15 cellular contexts compared by ENCODE assay signal in genomic region chr1:7366286-7366954, GRCh38.
DNase-seq lines count a peak whose midpoint lies in the region; ATAC-seq and TF ChIP-seq lines count a peak whose summit lies in the region.
"Had no signal": no experiment of that assay in that cellular context is flagged by ENCODE, and none has a peak within 500 bp of the region (broad histone marks: within the 10 kb centered on the region; RNA-seq: fewer than 3 reads in every experiment).

No MANE protein-coding gene starts in this region.

- DNase-seq in NCI-H1092 (lab: John Stamatoyannopoulos, UW) = peak; percentile 76
- peak; percentile 79 for DNase-seq in NCI-H345 treated with DMSO at 0.1 percent for 48 hours (lab: John Stamatoyannopoulos, UW; ENCODE audit: unreplicated experiment)
- DNase-seq in endodermal cell = no peak
- DNase-seq in psoas muscle = no peak
- no peak for DNase-seq in GM10248 (ENCODE audit: extremely low spot score)
- DNase-seq in NOMO-1 treated with DMSO at 0.1 percent for 48 hours (lab: John Stamatoyannopoulos, UW; ENCODE audit: unreplicated experiment) = no peak
- DNase-seq: activated naive CD8-positive, alpha-beta T cell treated with anti-CD3 and anti-CD28 coated beads, Interleukin-2, amount 10 ng/mL, durations not matched to agents 7 days and 5 days; activated T-cell treated with anti-CD3 and anti-CD28 coated beads, Interleukin-2, amount 50 U/mL, for 48 hours; AML-193; NCI-H2171; nucleus accumbens; stimulated activated CD4-positive, alpha-beta T cell treated with anti-CD3 and anti-CD28 coated beads, Interleukin-4, amount 100 ng/mL, for 24 hours; testis had no signal

- H3K4me1 ChIP-seq in endodermal cell (ENCODE audit: control insufficient read depth, insufficient read depth, low read length) (no peaks in the 10 kb centered on the region), psoas muscle (peaks cover 9% of the 10 kb centered on the region)
- H3K4me1 ChIP-seq: testis had no signal

- no peaks in the 10 kb centered on the region for H3K27me3 Mint-ChIP-seq in endodermal cell (ENCODE audit: insufficient read depth)
- H3K27me3 Mint-ChIP-seq in stimulated activated memory B cell treated with anti-CD40 and anti-IgM and Interleukin-4, amounts not matched to agents 10 μg/mL and 1 μg/mL and 100 μg/mL, for 72 hours = no peaks in the 10 kb centered on the region
- H3K27me3 Mint-ChIP-seq: activated naive CD8-positive, alpha-beta T cell treated with anti-CD3 and anti-CD28 coated beads, Interleukin-2, amount 10 ng/mL, durations not matched to agents 7 days and 5 days had no signal

- peak in 3 of 4 donors; percentile 27 to 69 (median 54) for ATAC-seq in psoas muscle
- no peak for ATAC-seq in stimulated activated memory B cell treated with anti-CD40 and anti-IgM and Interleukin-4, amounts not matched to agents 10 μg/mL and 1 μg/mL and 100 μg/mL, for 72 hours
- ATAC-seq: SK-N-SH treated with all-trans-retinoic acid at 6 μM for 48 hours had no signal

- WGBS in endodermal cell (ENCODE audit: insufficient coverage in 1 of 2, insufficient read length in 1 of 2), 2 experiments = 79 to 91% methylated on average over 11 of the region's 11 CpGs
- WGBS in psoas muscle, 3 donors = 45 to 52% (median 48%) methylated on average over 11 of the region's 11 CpGs

- H3K27ac Mint-ChIP-seq in endodermal cell = no peak overlapping the region
- H3K27ac Mint-ChIP-seq in stimulated activated memory B cell treated with anti-CD40 and anti-IgM and Interleukin-4, amounts not matched to agents 10 μg/mL and 1 μg/mL and 100 μg/mL, for 72 hours = no peak overlapping the region
- H3K27ac Mint-ChIP-seq: activated naive CD8-positive, alpha-beta T cell treated with anti-CD3 and anti-CD28 coated beads, Interleukin-2, amount 10 ng/mL, durations not matched to agents 7 days and 5 days had no signal

- peak overlapping the region; percentile 49 for H3K27ac ChIP-seq in endodermal cell (ENCODE audit: low read depth, low read length)
- no peak overlapping the region for H3K27ac ChIP-seq in psoas muscle
- H3K27ac ChIP-seq: testis had no signal

- intact Hi-C loops in psoas muscle (cut with DNase I) = no loop called here

- no peak overlapping the region for H3K9ac ChIP-seq in endodermal cell (ENCODE audit: extremely low read depth, low read length, poor library complexity, severe bottlenecking)

- peaks cover 1% of the 10 kb centered on the region for H3K9me3 Mint-ChIP-seq in endodermal cell
- H3K9me3 Mint-ChIP-seq in stimulated activated memory B cell treated with anti-CD40 and anti-IgM and Interleukin-4, amounts not matched to agents 10 μg/mL and 1 μg/mL and 100 μg/mL, for 72 hours = peaks cover 3% of the 10 kb centered on the region
- H3K9me3 Mint-ChIP-seq: activated naive CD8-positive, alpha-beta T cell treated with anti-CD3 and anti-CD28 coated beads, Interleukin-2, amount 10 ng/mL, durations not matched to agents 7 days and 5 days had no signal

- TF ChIP-seq CTCF in endodermal cell (conservative IDR thresholded peaks at IDR 0.05) (no peak), psoas muscle (IDR thresholded peaks at IDR 0.05) (no peak), GM10248 (IDR thresholded peaks at IDR 0.05; ENCODE audit: control extremely low read depth, extremely low read depth, low read depth, missing control alignments) (no peak)

- H3K36me3 ChIP-seq in endodermal cell (ENCODE audit: control insufficient read depth, insufficient read depth, low read length) = no peaks in the 10 kb centered on the region
- no peaks in the 10 kb centered on the region for H3K36me3 ChIP-seq in psoas muscle (ENCODE audit: insufficient read depth in 1 of 2, low read depth in 1 of 2)

- no peaks in the 10 kb centered on the region for H3K4me1 Mint-ChIP-seq in endodermal cell
- no peaks in the 10 kb centered on the region for H3K4me1 Mint-ChIP-seq in stimulated activated memory B cell treated with anti-CD40 and anti-IgM and Interleukin-4, amounts not matched to agents 10 μg/mL and 1 μg/mL and 100 μg/mL, for 72 hours
- H3K4me1 Mint-ChIP-seq: activated naive CD8-positive, alpha-beta T cell treated with anti-CD3 and anti-CD28 coated beads, Interleukin-2, amount 10 ng/mL, durations not matched to agents 7 days and 5 days had no signal

- H3K4me3 Mint-ChIP-seq in endodermal cell = no peak overlapping the region
- H3K4me3 Mint-ChIP-seq in stimulated activated memory B cell treated with anti-CD40 and anti-IgM and Interleukin-4, amounts not matched to agents 10 μg/mL and 1 μg/mL and 100 μg/mL, for 72 hours = no peak overlapping the region
- H3K4me3 Mint-ChIP-seq: activated naive CD8-positive, alpha-beta T cell treated with anti-CD3 and anti-CD28 coated beads, Interleukin-2, amount 10 ng/mL, durations not matched to agents 7 days and 5 days had no signal

- H3K36me3 Mint-ChIP-seq in endodermal cell (ENCODE audit: low read depth) = no peaks in the 10 kb centered on the region
- no peaks in the 10 kb centered on the region for H3K36me3 Mint-ChIP-seq in stimulated activated memory B cell treated with anti-CD40 and anti-IgM and Interleukin-4, amounts not matched to agents 10 μg/mL and 1 μg/mL and 100 μg/mL, for 72 hours
- H3K36me3 Mint-ChIP-seq: activated naive CD8-positive, alpha-beta T cell treated with anti-CD3 and anti-CD28 coated beads, Interleukin-2, amount 10 ng/mL, durations not matched to agents 7 days and 5 days had no signal

- POLR2A ChIA-PET in GM10248 (lab: Yijun Ruan, JAX) = no interaction called here

- H3K9me3 ChIP-seq in endodermal cell (ENCODE audit: control insufficient read depth, low read length) = no peaks in the 10 kb centered on the region
- H3K9me3 ChIP-seq in psoas muscle = no peaks in the 10 kb centered on the region
- H3K9me3 ChIP-seq: testis had no signal

- no peaks in the 10 kb centered on the region for H3K27me3 ChIP-seq in endodermal cell (ENCODE audit: control insufficient read depth, insufficient read depth, low read length, poor library complexity, severe bottlenecking)
- H3K27me3 ChIP-seq in psoas muscle (ENCODE audit: insufficient read depth in 3 of 3, low read length in 2 of 3) = no peaks in the 10 kb centered on the region
- H3K27me3 ChIP-seq: testis had no signal

- CTCF ChIA-PET in GM10248 (lab: Yijun Ruan, JAX) = interaction anchor here (1.0 to 2.3 kb wide), 3 partner anchors 10 to 34 kb away, joined by 3 to 7 read pairs (median 3); no protein-coding TSS in a partner anchor

- H3K4me3 ChIP-seq in endodermal cell (ENCODE audit: low read length) = no peak overlapping the region
- H3K4me3 ChIP-seq in psoas muscle = no peak overlapping the region
- H3K4me3 ChIP-seq: testis had no signal

Comparison
In these comparisons a context has a peak if more than half of its experiments do, and no peak if none do; other contexts are left out.
1. DNase-seq: peak in NCI-H1092 (single experiment) and NCI-H345 treated with DMSO at 0.1 percent for 48 hours (single experiment); none in endodermal cell (single experiment), psoas muscle (0 of 2), GM10248 (single experiment) and NOMO-1 treated with DMSO at 0.1 percent for 48 hours (single experiment).